ENCODE assay signal across 6 cellular contexts in genomic region chr1:43969416-43969745, GRCh38. TPM values are rescaled to one million over a fixed set of nuclear protein-coding genes. Genes with fewer than 3 reads are reported as not detected.
DNase-seq lines count a peak whose midpoint lies in the region; ATAC-seq and TF ChIP-seq lines count a peak whose summit lies in the region.

No MANE protein-coding gene starts in this region.

- H3K27ac ChIP-seq in muscle layer of duodenum (ENCODE audit: low read length) = no peak overlapping the region

- BruUV-seq in Caco-2 (replicated peaks; lab: Mats Ljungman, UMichigan) = no TSS peak

- H3K4me1 ChIP-seq in Caco-2 = no peaks in the 10 kb centered on the region
- peaks cover 6 to 20% of the 10 kb centered on the region in 2 donors for H3K4me1 ChIP-seq in muscle layer of duodenum (ENCODE audit: control insufficient read depth in 1 of 2, insufficient read depth in 2 of 2, low read length in 2 of 2)

- H3K27me3 Mint-ChIP-seq in Caco-2 (ENCODE audit: insufficient read depth, unreplicated experiment) (no peaks in the 10 kb centered on the region), activated B cell treated with CpG ODN at 0.5 μM for 24 hours (no peaks in the 10 kb centered on the region)

- H3K9me3 Mint-ChIP-seq in Caco-2 (ENCODE audit: unreplicated experiment) (no peaks in the 10 kb centered on the region), activated B cell treated with CpG ODN at 0.5 μM for 24 hours (no peaks in the 10 kb centered on the region)

- H3K4me3 ChIP-seq in Caco-2 (ENCODE audit: low read depth, low read length) = peak overlapping the region; percentile 17; the same call in 1 of the 2 replicates
- peak overlapping the region; percentile 97 to 99 for H3K4me3 ChIP-seq in muscle layer of duodenum (ENCODE audit: low read depth in 1 of 2, low read length in 2 of 2)

- H3K4me3 Mint-ChIP-seq in Caco-2 (ENCODE audit: unreplicated experiment) (peak overlapping the region; percentile 92), activated B cell treated with CpG ODN at 0.5 μM for 24 hours (peak overlapping the region; percentile 98)

- H3K27ac Mint-ChIP-seq in Caco-2 (ENCODE audit: unreplicated experiment) (no peak overlapping the region), activated B cell treated with CpG ODN at 0.5 μM for 24 hours (peak overlapping the region; percentile 18)

- no peak for ATAC-seq in activated B cell treated with CpG ODN at 0.5 μM for 24 hours (ENCODE audit: low read depth)
- ATAC-seq in GM19324 (IDR thresholded peaks at IDR 0.05; ENCODE audit: low FRiP score, unreplicated experiment) = no peak

- H3K36me3 ChIP-seq in Caco-2 (ENCODE audit: control insufficient read depth, insufficient read depth, low read length) = peaks cover 1% of the 10 kb centered on the region; the same call in 1 of the 2 replicates
- H3K36me3 ChIP-seq in muscle layer of duodenum (ENCODE audit: control insufficient read depth in 1 of 2, insufficient read depth in 2 of 2, low read length in 2 of 2) = peaks cover 0 to 41% of the 10 kb centered on the region in 2 donors

- no peak for DNase-seq in Caco-2
- DNase-seq in activated B cell treated with CpG ODN at 0.5 μM for 24 hours = no peak
- no peak for DNase-seq in NCI-H2107 treated with DMSO at 0.1 percent for 48 hours (lab: John Stamatoyannopoulos, UW; ENCODE audit: unreplicated experiment)
- no peak for DNase-seq in NCI-H1417 treated with DMSO at 0.1 percent for 48 hours (lab: John Stamatoyannopoulos, UW)

- POLR2A ChIA-PET in Caco-2 (lab: Charles Lee) = interaction anchor here (1.4 kb wide), 1 partner anchor 22 kb away, joined by 4 read pairs; no protein-coding TSS in a partner anchor
- POLR2A ChIA-PET in activated B cell treated with CpG ODN at 0.5 μM for 24 hours (lab: Charles Lee) = interaction anchor here (0.7 to 1.6 kb wide), 6 partner anchors 24 to 705 kb away, joined by 3 to 6 read pairs (median 4); partner anchors contain the start of genes ARMH1, KDM4A and TMEM53

- H3K4me1 Mint-ChIP-seq in Caco-2 (ENCODE audit: low read depth, unreplicated experiment) = no peaks in the 10 kb centered on the region
- peaks cover 35% of the 10 kb centered on the region for H3K4me1 Mint-ChIP-seq in activated B cell treated with CpG ODN at 0.5 μM for 24 hours

- H3K9me3 ChIP-seq in Caco-2 = no peaks in the 10 kb centered on the region
- H3K9me3 ChIP-seq in muscle layer of duodenum (ENCODE audit: control insufficient read depth in 1 of 2, low read length in 2 of 2) = no peaks in the 10 kb centered on the region

- CTCF ChIA-PET in Caco-2 (lab: Charles Lee) = interaction anchor here (1.0 kb wide), 2 partner anchors 24 to 206 kb away, joined by 3 to 4 read pairs; no protein-coding TSS in a partner anchor
- CTCF ChIA-PET in activated B cell treated with CpG ODN at 0.5 μM for 24 hours (lab: Charles Lee) = interaction anchor here (1.0 kb wide), 1 partner anchor 22 kb away, joined by 3 read pairs; the partner anchor contains the start of gene CCDC24

- intact Hi-C loops in Caco-2 (cut with micrococcal nuclease; ENCODE audit: unreplicated experiment) (loop anchor here (1.0 kb wide), 1 partner anchor 23 kb away; the partner anchor contains the start of gene IPO13), activated B cell treated with CpG ODN at 0.5 μM for 24 hours (cut with micrococcal nuclease) (loop anchor here (1.0 kb wide), 1 partner anchor 23 kb away; the partner anchor contains the start of gene IPO13)

- H3K36me3 Mint-ChIP-seq in Caco-2 (ENCODE audit: insufficient read depth, unreplicated experiment) = peaks cover 6% of the 10 kb centered on the region
- H3K36me3 Mint-ChIP-seq in activated B cell treated with CpG ODN at 0.5 μM for 24 hours (ENCODE audit: low read depth) = peaks cover 32% of the 10 kb centered on the region

- H3K27me3 ChIP-seq in Caco-2 (replicated peaks; ENCODE audit: control insufficient read depth, insufficient read depth, low read length) (no peaks in the 10 kb centered on the region), muscle layer of duodenum (ENCODE audit: low read depth, low read length) (no peaks in the 10 kb centered on the region)

- TF ChIP-seq CTCF in Caco-2 (IDR thresholded peaks at IDR 0.05; ENCODE audit: insufficient read depth in 1 of 2, low read depth in 1 of 2, low read length in 1 of 2, severe bottlenecking in 1 of 2, unreplicated experiment in 1 of 2) (no peak), activated B cell treated with CpG ODN at 0.5 μM for 24 hours (IDR thresholded peaks at IDR 0.05) (no peak)

RNA-seq across cellular contexts. Expression of gene DPH2, which starts 0.4 kb away (rescaled TPM):
- 29.0 and 29.5 TPM in 2 replicates for total RNA-seq in Caco-2 (2022)
- 47.3 and 51.6 TPM in 2 replicates for total RNA-seq in activated B cell treated with CpG ODN at 0.5 μM for 24 hours

RNA-seq across cellular contexts. Expression of gene ATP6V0B, which starts 5.4 kb away (rescaled TPM):
- total RNA-seq in Caco-2 (2022) (89.9 and 91.2 TPM in 2 replicates), activated B cell treated with CpG ODN at 0.5 μM for 24 hours (75.5 and 80.9 TPM in 2 replicates)

RNA-seq across cellular contexts. Expression of gene B4GALT2, which starts 9.6 kb away (rescaled TPM):
- 28.6 and 31.5 TPM in 2 replicates for total RNA-seq in Caco-2 (2022)
- total RNA-seq in activated B cell treated with CpG ODN at 0.5 μM for 24 hours = 8.1 and 8.3 TPM in 2 replicates

RNA-seq across cellular contexts. Expression of gene CCDC24, which starts 22.0 kb away (rescaled TPM):
- total RNA-seq in Caco-2 (2022) (5.1 and 5.2 TPM in 2 replicates), activated B cell treated with CpG ODN at 0.5 μM for 24 hours (8.1 and 15.1 TPM in 2 replicates)

RNA-seq across cellular contexts. Expression of gene IPO13, which starts 22.6 kb away (rescaled TPM):
- 14.1 and 15.9 TPM in 2 replicates for total RNA-seq in Caco-2 (2022)
- total RNA-seq in activated B cell treated with CpG ODN at 0.5 μM for 24 hours = 18.0 and 24.8 TPM in 2 replicates
